In the genomic region with DNA sequence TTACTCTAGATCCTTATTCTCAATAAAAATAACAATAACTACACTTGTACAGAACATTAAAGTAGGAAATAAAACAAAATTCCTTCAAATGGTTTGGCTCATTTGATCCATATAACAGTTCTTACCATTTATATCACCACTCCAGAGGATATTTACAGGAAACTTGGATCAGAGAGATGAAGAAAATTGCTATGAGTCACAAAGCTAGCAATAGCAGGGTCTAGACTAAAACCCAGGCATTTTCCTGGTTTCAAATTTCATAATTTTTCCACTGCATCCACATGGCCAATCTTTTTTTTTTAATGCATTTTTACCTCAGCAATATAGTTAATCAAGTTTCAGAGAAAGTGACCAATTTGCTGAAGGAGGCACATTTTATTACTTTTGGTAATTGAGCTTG, we compare ENCODE assay signal across 21 cellular contexts.
"Had no signal": no experiment of that assay in that cellular context is flagged by ENCODE, and none has a peak within 500 bp of the region (broad histone marks: within the 10 kb centered on the region; RNA-seq: fewer than 3 reads in every experiment).

No MANE protein-coding gene starts in this region.

- H3K9me3 Mint-ChIP-seq: activated CD4-positive, alpha-beta T cell treated with anti-CD3 and anti-CD28 coated beads, Interleukin-2, amount 10 ng/mL, durations not matched to agents 7 days and 5 days had no signal

- H3K27ac Mint-ChIP-seq: activated CD4-positive, alpha-beta T cell treated with anti-CD3 and anti-CD28 coated beads, Interleukin-2, amount 10 ng/mL, durations not matched to agents 7 days and 5 days; activated CD8-positive, alpha-beta T cell treated with anti-CD3 and anti-CD28 coated beads, Interleukin-2, amount 10 ng/mL, durations not matched to agents 7 days and 5 days; activated naive CD4-positive, alpha-beta T cell treated with anti-CD3 and anti-CD28 coated beads, Interleukin-2, amount 50 U/mL, for 24 hours; mesothelial cell of epicardium; natural killer cell had no signal

- H3K36me3 Mint-ChIP-seq: activated naive CD4-positive, alpha-beta T cell treated with anti-CD3 and anti-CD28 coated beads, Interleukin-2, amount 50 U/mL, for 24 hours; mesothelial cell of epicardium had no signal

- H3K27me3 Mint-ChIP-seq: activated CD4-positive, alpha-beta T cell treated with anti-CD3 and anti-CD28 coated beads, Interleukin-2, amount 10 ng/mL, durations not matched to agents 7 days and 5 days; central memory CD8-positive, alpha-beta T cell had no signal

- H3K4me1 Mint-ChIP-seq: activated CD4-positive, alpha-beta T cell treated with anti-CD3 and anti-CD28 coated beads, Interleukin-2, amount 10 ng/mL, durations not matched to agents 7 days and 5 days; activated naive CD4-positive, alpha-beta T cell treated with anti-CD3 and anti-CD28 coated beads, Interleukin-2, amount 50 U/mL, for 24 hours; central memory CD8-positive, alpha-beta T cell; mesothelial cell of epicardium; natural killer cell had no signal

- FAIRE-seq: TTC549 had no signal

- DNase-seq: activated CD4-positive, alpha-beta T cell treated with anti-CD3 and anti-CD28 coated beads, Interleukin-2, amount 10 ng/mL, durations not matched to agents 7 days and 5 days; activated CD4-positive, CD25-positive, alpha-beta regulatory T cell treated with anti-CD3 and anti-CD28 coated beads, Interleukin-2, amount 50 U/mL, for 72 hours; activated CD8-positive, alpha-beta T cell treated with anti-CD3 and anti-CD28 coated beads, Interleukin-2, amount 10 ng/mL, durations not matched to agents 7 days and 5 days; activated gamma-delta T cell treated with Interleukin-2 at 50 U/mL for 16 hours; activated T-cell treated with anti-CD3 and anti-CD28 coated beads, Interleukin-2, amount 50 U/mL, for 1 hour; aorta; colonic mucosa; dorsolateral prefrontal cortex; kidney glomerular epithelial cell; left ventricle myocardium inferior; natural killer cell; stimulated activated CD4-positive, alpha-beta T cell treated with anti-CD3 and anti-CD28 coated beads, Interleukin-4, amount 100 ng/mL, for 24 hours; stimulated activated naive CD4-positive, alpha-beta T cell treated with Interleukin-2 at 50 U/mL for 16 hours; T-helper 2 cell; upper lobe of right lung; WERI-Rb-1 had no signal

- H3K4me3 Mint-ChIP-seq: activated CD4-positive, alpha-beta T cell treated with anti-CD3 and anti-CD28 coated beads, Interleukin-2, amount 10 ng/mL, durations not matched to agents 7 days and 5 days; activated CD8-positive, alpha-beta T cell treated with anti-CD3 and anti-CD28 coated beads, Interleukin-2, amount 10 ng/mL, durations not matched to agents 7 days and 5 days; activated naive CD4-positive, alpha-beta T cell treated with anti-CD3 and anti-CD28 coated beads, Interleukin-2, amount 50 U/mL, for 24 hours; central memory CD8-positive, alpha-beta T cell; mesothelial cell of epicardium; natural killer cell had no signal

- H3K4me3 ChIP-seq: colonic mucosa, dorsolateral prefrontal cortex, left ventricle myocardium inferior, prostate gland, upper lobe of right lung had no signal
